Comparison of ENCODE assay signal across 1 cellular context in the genomic region with DNA sequence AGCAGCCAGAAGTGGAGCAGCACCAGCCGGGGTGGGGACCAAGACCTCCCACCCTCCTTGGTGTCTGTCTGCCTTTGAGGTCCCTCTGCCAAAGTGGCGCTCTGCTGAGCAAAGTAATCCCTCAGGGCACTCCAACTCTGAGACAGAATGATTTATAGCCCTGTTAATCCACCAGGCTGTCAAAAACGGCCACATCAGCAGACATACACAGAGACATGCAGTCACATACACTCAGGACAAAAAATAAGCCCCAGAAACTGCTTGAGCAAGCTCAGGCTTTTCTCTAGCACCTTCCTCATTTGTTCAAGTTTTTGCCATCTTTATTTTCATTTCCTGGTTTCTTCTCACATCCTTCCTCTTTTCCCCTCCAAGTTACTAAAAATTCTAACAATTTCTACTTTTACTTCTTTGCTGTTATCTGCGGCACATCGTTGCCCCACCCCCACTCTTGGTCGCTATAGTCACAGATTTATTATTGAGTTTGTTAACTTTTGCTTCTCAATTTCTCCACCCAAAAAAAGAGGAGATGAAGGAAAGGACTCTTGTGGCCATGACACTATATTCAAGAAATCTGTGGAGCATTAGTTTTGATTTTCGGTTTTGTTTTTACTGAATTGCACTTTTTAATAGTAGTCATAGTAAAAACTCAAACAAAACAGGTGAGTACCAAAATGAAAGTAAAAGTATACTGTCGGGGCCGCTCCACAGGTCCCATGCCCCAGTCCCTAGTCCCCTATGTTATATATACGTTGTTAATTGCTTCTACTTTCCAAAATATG.
A peak's percentile ranks its signal among the peaks of the same experiment; 100 is the strongest.
TF ChIP-seq lines count a peak whose summit lies in the region.

No MANE protein-coding gene starts in this region.

TF ChIP-seq in GM12878, 131 proteins besides CTCF, POLR2A, EP300 and RAD21 (continued from another document and continues in another):
- TF ChIP-seq, protein P1, sequence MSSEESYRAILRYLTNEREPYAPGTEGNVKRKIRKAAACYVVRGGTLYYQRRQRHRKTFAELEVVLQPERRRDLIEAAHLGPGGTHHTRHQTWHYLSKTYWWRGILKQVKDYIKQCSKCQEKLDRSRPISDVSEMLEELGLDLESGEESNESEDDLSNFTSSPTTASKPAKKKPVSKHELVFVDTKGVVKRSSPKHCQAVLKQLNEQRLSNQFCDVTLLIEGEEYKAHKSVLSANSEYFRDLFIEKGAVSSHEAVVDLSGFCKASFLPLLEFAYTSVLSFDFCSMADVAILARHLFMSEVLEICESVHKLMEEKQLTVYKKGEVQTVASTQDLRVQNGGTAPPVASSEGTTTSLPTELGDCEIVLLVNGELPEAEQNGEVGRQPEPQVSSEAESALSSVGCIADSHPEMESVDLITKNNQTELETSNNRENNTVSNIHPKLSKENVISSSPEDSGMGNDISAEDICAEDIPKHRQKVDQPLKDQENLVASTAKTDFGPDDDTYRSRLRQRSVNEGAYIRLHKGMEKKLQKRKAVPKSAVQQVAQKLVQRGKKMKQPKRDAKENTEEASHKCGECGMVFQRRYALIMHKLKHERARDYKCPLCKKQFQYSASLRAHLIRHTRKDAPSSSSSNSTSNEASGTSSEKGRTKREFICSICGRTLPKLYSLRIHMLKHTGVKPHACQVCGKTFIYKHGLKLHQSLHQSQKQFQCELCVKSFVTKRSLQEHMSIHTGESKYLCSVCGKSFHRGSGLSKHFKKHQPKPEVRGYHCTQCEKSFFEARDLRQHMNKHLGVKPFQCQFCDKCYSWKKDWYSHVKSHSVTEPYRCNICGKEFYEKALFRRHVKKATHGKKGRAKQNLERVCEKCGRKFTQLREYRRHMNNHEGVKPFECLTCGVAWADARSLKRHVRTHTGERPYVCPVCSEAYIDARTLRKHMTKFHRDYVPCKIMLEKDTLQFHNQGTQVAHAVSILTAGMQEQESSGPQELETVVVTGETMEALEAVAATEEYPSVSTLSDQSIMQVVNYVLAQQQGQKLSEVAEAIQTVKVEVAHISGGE (CRISPR knock-in tag; IDR thresholded peaks at IDR 0.05) = no peak
- TF ChIP-seq CBFB (IDR thresholded peaks at IDR 0.05; ENCODE audit: low read depth) (no peak), NFIC (IDR thresholded peaks at IDR 0.05; ENCODE audit: low read depth, low read length) (peak; percentile 88), ZNF217 (IDR thresholded peaks at IDR 0.05) (peak; percentile 59; the same call in 1 of the 2 replicates), MTA3 (IDR thresholded peaks at IDR 0.05; ENCODE audit: borderline replicate concordance, low read length) (no peak), NRF1 (conservative IDR thresholded peaks at IDR 0.05; ENCODE audit: low read depth, low read length) (no peak), IRF4 (IDR thresholded peaks at IDR 0.05; ENCODE audit: low read depth, low read length) (no peak), JUND (IDR thresholded peaks at IDR 0.05; ENCODE audit: low read depth, low read length) (no peak), GABPA (IDR thresholded peaks at IDR 0.05; ENCODE audit: low read depth) (peak; percentile 46; the same call in 1 of the 2 replicates), JUNB (IDR thresholded peaks at IDR 0.05) (peak; percentile 76), BHLHE40 (IDR thresholded peaks at IDR 0.05; ENCODE audit: borderline replicate concordance in 1 of 2, low read depth in 2 of 2, low read length in 1 of 2) (no peak), ZBED1 (IDR thresholded peaks at IDR 0.05; ENCODE audit: borderline replicate concordance) (no peak), WRNIP1 (IDR thresholded peaks at IDR 0.05; ENCODE audit: borderline replicate concordance, low read depth, low read length) (no peak), HDGF (IDR thresholded peaks at IDR 0.05) (no peak), NFYA (IDR thresholded peaks at IDR 0.05; ENCODE audit: borderline replicate concordance, low read depth, low read length) (no peak), CREM (IDR thresholded peaks at IDR 0.05; ENCODE audit: low read depth) (no peak), KDM1A (IDR thresholded peaks at IDR 0.05; ENCODE audit: borderline replicate concordance) (no peak), TCF3 (IDR thresholded peaks at IDR 0.05; ENCODE audit: borderline replicate concordance, insufficient read depth, low read depth, low read length) (no peak), SMAD5 (IDR thresholded peaks at IDR 0.05; ENCODE audit: low read depth) (no peak), SMC3 (IDR thresholded peaks at IDR 0.05; ENCODE audit: borderline replicate concordance, low read length) (no peak), ESRRA (IDR thresholded peaks at IDR 0.05; ENCODE audit: low read length) (no peak), SREBF1 (IDR thresholded peaks at IDR 0.05; ENCODE audit: low read length) (no peak), GATAD2B (conservative IDR thresholded peaks at IDR 0.05; ENCODE audit: low read depth) (no peak), CHD1 (IDR thresholded peaks at IDR 0.05; ENCODE audit: low read depth, low read length) (no peak), HDAC6 (IDR thresholded peaks at IDR 0.05; ENCODE audit: unreplicated experiment) (no peak)
- TF ChIP-seq, protein P2, sequence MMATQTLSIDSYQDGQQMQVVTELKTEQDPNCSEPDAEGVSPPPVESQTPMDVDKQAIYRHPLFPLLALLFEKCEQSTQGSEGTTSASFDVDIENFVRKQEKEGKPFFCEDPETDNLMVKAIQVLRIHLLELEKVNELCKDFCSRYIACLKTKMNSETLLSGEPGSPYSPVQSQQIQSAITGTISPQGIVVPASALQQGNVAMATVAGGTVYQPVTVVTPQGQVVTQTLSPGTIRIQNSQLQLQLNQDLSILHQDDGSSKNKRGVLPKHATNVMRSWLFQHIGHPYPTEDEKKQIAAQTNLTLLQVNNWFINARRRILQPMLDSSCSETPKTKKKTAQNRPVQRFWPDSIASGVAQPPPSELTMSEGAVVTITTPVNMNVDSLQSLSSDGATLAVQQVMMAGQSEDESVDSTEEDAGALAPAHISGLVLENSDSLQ (IDR thresholded peaks at IDR 0.05) = peak; percentile 81
- TF ChIP-seq, protein P3, sequence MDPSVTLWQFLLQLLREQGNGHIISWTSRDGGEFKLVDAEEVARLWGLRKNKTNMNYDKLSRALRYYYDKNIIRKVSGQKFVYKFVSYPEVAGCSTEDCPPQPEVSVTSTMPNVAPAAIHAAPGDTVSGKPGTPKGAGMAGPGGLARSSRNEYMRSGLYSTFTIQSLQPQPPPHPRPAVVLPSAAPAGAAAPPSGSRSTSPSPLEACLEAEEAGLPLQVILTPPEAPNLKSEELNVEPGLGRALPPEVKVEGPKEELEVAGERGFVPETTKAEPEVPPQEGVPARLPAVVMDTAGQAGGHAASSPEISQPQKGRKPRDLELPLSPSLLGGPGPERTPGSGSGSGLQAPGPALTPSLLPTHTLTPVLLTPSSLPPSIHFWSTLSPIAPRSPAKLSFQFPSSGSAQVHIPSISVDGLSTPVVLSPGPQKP (IDR thresholded peaks at IDR 0.05; ENCODE audit: low read depth, low read length) = no peak
- TF ChIP-seq, protein P4, sequence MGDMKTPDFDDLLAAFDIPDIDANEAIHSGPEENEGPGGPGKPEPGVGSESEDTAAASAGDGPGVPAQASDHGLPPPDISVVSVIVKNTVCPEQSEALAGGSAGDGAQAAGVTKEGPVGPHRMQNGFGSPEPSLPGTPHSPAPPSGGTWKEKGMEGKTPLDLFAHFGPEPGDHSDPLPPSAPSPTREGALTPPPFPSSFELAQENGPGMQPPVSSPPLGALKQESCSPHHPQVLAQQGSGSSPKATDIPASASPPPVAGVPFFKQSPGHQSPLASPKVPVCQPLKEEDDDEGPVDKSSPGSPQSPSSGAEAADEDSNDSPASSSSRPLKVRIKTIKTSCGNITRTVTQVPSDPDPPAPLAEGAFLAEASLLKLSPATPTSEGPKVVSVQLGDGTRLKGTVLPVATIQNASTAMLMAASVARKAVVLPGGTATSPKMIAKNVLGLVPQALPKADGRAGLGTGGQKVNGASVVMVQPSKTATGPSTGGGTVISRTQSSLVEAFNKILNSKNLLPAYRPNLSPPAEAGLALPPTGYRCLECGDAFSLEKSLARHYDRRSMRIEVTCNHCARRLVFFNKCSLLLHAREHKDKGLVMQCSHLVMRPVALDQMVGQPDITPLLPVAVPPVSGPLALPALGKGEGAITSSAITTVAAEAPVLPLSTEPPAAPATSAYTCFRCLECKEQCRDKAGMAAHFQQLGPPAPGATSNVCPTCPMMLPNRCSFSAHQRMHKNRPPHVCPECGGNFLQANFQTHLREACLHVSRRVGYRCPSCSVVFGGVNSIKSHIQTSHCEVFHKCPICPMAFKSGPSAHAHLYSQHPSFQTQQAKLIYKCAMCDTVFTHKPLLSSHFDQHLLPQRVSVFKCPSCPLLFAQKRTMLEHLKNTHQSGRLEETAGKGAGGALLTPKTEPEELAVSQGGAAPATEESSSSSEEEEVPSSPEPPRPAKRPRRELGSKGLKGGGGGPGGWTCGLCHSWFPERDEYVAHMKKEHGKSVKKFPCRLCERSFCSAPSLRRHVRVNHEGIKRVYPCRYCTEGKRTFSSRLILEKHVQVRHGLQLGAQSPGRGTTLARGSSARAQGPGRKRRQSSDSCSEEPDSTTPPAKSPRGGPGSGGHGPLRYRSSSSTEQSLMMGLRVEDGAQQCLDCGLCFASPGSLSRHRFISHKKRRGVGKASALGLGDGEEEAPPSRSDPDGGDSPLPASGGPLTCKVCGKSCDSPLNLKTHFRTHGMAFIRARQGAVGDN (IDR thresholded peaks at IDR 0.05) = no peak
- TF ChIP-seq, protein P5, sequence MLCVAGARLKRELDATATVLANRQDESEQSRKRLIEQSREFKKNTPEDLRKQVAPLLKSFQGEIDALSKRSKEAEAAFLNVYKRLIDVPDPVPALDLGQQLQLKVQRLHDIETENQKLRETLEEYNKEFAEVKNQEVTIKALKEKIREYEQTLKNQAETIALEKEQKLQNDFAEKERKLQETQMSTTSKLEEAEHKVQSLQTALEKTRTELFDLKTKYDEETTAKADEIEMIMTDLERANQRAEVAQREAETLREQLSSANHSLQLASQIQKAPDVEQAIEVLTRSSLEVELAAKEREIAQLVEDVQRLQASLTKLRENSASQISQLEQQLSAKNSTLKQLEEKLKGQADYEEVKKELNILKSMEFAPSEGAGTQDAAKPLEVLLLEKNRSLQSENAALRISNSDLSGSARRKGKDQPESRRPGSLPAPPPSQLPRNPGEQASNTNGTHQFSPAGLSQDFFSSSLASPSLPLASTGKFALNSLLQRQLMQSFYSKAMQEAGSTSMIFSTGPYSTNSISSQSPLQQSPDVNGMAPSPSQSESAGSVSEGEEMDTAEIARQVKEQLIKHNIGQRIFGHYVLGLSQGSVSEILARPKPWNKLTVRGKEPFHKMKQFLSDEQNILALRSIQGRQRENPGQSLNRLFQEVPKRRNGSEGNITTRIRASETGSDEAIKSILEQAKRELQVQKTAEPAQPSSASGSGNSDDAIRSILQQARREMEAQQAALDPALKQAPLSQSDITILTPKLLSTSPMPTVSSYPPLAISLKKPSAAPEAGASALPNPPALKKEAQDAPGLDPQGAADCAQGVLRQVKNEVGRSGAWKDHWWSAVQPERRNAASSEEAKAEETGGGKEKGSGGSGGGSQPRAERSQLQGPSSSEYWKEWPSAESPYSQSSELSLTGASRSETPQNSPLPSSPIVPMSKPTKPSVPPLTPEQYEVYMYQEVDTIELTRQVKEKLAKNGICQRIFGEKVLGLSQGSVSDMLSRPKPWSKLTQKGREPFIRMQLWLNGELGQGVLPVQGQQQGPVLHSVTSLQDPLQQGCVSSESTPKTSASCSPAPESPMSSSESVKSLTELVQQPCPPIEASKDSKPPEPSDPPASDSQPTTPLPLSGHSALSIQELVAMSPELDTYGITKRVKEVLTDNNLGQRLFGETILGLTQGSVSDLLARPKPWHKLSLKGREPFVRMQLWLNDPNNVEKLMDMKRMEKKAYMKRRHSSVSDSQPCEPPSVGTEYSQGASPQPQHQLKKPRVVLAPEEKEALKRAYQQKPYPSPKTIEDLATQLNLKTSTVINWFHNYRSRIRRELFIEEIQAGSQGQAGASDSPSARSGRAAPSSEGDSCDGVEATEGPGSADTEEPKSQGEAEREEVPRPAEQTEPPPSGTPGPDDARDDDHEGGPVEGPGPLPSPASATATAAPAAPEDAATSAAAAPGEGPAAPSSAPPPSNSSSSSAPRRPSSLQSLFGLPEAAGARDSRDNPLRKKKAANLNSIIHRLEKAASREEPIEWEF (IDR thresholded peaks at IDR 0.05; ENCODE audit: insufficient replicate concordance, low read depth, low read length) = no peak
- TF ChIP-seq, protein P6, sequence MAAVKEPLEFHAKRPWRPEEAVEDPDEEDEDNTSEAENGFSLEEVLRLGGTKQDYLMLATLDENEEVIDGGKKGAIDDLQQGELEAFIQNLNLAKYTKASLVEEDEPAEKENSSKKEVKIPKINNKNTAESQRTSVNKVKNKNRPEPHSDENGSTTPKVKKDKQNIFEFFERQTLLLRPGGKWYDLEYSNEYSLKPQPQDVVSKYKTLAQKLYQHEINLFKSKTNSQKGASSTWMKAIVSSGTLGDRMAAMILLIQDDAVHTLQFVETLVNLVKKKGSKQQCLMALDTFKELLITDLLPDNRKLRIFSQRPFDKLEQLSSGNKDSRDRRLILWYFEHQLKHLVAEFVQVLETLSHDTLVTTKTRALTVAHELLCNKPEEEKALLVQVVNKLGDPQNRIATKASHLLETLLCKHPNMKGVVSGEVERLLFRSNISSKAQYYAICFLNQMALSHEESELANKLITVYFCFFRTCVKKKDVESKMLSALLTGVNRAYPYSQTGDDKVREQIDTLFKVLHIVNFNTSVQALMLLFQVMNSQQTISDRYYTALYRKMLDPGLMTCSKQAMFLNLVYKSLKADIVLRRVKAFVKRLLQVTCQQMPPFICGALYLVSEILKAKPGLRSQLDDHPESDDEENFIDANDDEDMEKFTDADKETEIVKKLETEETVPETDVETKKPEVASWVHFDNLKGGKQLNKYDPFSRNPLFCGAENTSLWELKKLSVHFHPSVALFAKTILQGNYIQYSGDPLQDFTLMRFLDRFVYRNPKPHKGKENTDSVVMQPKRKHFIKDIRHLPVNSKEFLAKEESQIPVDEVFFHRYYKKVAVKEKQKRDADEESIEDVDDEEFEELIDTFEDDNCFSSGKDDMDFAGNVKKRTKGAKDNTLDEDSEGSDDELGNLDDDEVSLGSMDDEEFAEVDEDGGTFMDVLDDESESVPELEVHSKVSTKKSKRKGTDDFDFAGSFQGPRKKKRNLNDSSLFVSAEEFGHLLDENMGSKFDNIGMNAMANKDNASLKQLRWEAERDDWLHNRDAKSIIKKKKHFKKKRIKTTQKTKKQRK (IDR thresholded peaks at IDR 0.05; ENCODE audit: low read depth, low read length) = no peak
- TF ChIP-seq, protein P7, sequence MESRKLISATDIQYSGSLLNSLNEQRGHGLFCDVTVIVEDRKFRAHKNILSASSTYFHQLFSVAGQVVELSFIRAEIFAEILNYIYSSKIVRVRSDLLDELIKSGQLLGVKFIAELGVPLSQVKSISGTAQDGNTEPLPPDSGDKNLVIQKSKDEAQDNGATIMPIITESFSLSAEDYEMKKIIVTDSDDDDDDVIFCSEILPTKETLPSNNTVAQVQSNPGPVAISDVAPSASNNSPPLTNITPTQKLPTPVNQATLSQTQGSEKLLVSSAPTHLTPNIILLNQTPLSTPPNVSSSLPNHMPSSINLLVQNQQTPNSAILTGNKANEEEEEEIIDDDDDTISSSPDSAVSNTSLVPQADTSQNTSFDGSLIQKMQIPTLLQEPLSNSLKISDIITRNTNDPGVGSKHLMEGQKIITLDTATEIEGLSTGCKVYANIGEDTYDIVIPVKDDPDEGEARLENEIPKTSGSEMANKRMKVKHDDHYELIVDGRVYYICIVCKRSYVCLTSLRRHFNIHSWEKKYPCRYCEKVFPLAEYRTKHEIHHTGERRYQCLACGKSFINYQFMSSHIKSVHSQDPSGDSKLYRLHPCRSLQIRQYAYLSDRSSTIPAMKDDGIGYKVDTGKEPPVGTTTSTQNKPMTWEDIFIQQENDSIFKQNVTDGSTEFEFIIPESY (IDR thresholded peaks at IDR 0.05) = no peak
